1 cellular context compared by ENCODE assay signal in genomic region chr16:85181739-85182129, GRCh38.
A peak's percentile ranks its signal among the peaks of the same experiment; 100 is the strongest.
TF ChIP-seq lines count a peak whose summit lies in the region.

No MANE protein-coding gene starts in this region.

TF ChIP-seq in HepG2, 621 proteins besides CTCF, POLR2A, EP300 and RAD21 (continued from another document and continues in another):
- TF ChIP-seq, protein P1, sequence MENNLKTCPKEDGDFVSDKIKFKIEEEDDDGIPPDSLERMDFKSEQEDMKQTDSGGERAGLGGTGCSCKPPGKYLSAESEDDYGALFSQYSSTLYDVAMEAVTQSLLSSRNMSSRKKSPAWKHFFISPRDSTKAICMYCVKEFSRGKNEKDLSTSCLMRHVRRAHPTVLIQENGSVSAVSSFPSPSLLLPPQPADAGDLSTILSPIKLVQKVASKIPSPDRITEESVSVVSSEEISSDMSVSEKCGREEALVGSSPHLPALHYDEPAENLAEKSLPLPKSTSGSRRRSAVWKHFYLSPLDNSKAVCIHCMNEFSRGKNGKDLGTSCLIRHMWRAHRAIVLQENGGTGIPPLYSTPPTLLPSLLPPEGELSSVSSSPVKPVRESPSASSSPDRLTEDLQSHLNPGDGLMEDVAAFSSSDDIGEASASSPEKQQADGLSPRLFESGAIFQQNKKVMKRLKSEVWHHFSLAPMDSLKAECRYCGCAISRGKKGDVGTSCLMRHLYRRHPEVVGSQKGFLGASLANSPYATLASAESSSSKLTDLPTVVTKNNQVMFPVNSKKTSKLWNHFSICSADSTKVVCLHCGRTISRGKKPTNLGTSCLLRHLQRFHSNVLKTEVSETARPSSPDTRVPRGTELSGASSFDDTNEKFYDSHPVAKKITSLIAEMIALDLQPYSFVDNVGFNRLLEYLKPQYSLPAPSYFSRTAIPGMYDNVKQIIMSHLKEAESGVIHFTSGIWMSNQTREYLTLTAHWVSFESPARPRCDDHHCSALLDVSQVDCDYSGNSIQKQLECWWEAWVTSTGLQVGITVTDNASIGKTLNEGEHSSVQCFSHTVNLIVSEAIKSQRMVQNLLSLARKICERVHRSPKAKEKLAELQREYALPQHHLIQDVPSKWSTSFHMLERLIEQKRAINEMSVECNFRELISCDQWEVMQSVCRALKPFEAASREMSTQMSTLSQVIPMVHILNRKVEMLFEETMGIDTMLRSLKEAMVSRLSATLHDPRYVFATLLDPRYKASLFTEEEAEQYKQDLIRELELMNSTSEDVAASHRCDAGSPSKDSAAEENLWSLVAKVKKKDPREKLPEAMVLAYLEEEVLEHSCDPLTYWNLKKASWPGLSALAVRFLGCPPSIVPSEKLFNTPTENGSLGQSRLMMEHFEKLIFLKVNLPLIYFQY (CRISPR knock-in tag; IDR thresholded peaks at IDR 0.05; ENCODE audit: borderline replicate concordance) = no peak
- TF ChIP-seq REL (CRISPR knock-in tag; conservative IDR thresholded peaks at IDR 0.05) (no peak), ZNF546 (CRISPR knock-in tag; conservative IDR thresholded peaks at IDR 0.05) (0 out of 2 replicates have a peak, but pooled peaks have one; percentile 17), IKZF5 (CRISPR knock-in tag; IDR thresholded peaks at IDR 0.05) (peak; percentile 54; the same call in 1 of the 2 replicates), ZZZ3 (CRISPR knock-in tag; IDR thresholded peaks at IDR 0.05; ENCODE audit: borderline replicate concordance) (no peak), HNF4A (CRISPR knock-in tag; IDR thresholded peaks at IDR 0.05) (peak; percentile 95), TMF1 (CRISPR knock-in tag; IDR thresholded peaks at IDR 0.05; ENCODE audit: low read depth) (no peak), ZNF230 (CRISPR knock-in tag; IDR thresholded peaks at IDR 0.05) (no peak), ZNF589 (CRISPR knock-in tag; conservative IDR thresholded peaks at IDR 0.05) (no peak), RELA (CRISPR knock-in tag; IDR thresholded peaks at IDR 0.05) (no peak), SKI (IDR thresholded peaks at IDR 0.05; ENCODE audit: partially characterized antibody) (no peak), KLF9 (CRISPR knock-in tag; IDR thresholded peaks at IDR 0.05; ENCODE audit: low read depth) (no peak), SP5 (CRISPR knock-in tag; IDR thresholded peaks at IDR 0.05; ENCODE audit: borderline replicate concordance, low read depth) (no peak), SAP130 (CRISPR knock-in tag; IDR thresholded peaks at IDR 0.05; ENCODE audit: low read depth) (peak; percentile 68), IKZF4 (CRISPR knock-in tag; IDR thresholded peaks at IDR 0.05; ENCODE audit: borderline replicate concordance, low read depth, not compliant biosample characterization) (no peak), TARDBP (CRISPR knock-in tag; IDR thresholded peaks at IDR 0.05) (0 out of 2 replicates have a peak, but pooled peaks have one; percentile 9), ZIK1 (CRISPR knock-in tag; IDR thresholded peaks at IDR 0.05; ENCODE audit: borderline replicate concordance, low read depth) (no peak), PHB2 (IDR thresholded peaks at IDR 0.05; ENCODE audit: partially characterized antibody) (no peak), ZMYM3 (CRISPR knock-in tag; IDR thresholded peaks at IDR 0.05) (peak; percentile 75), GABPB1 (CRISPR knock-in tag; IDR thresholded peaks at IDR 0.05) (peak; percentile 40; the same call in 1 of the 2 replicates), ZBTB38 (CRISPR knock-in tag; IDR thresholded peaks at IDR 0.05) (peak; percentile 59), TOE1 (CRISPR knock-in tag; IDR thresholded peaks at IDR 0.05) (no peak), MTF2 (CRISPR knock-in tag; IDR thresholded peaks at IDR 0.05; ENCODE audit: borderline replicate concordance) (no peak), MEIS2 (CRISPR knock-in tag; IDR thresholded peaks at IDR 0.05) (peak; percentile 22; the same call in 1 of the 2 replicates), MYC (CRISPR knock-in tag; IDR thresholded peaks at IDR 0.05; ENCODE audit: borderline replicate concordance) (peak; percentile 62), NRL (CRISPR knock-in tag; IDR thresholded peaks at IDR 0.05; ENCODE audit: borderline replicate concordance) (peak; percentile 46; the same call in 1 of the 2 replicates), NONO (IDR thresholded peaks at IDR 0.05) (no peak), NONO (CRISPR knock-in tag; conservative IDR thresholded peaks at IDR 0.05) (no peak), ZNF563 (CRISPR knock-in tag; IDR thresholded peaks at IDR 0.05) (peak; percentile 99), ZNF598 (CRISPR knock-in tag; IDR thresholded peaks at IDR 0.05; ENCODE audit: borderline replicate concordance) (no peak), RBFOX2 (IDR thresholded peaks at IDR 0.05; ENCODE audit: low read depth, low read length) (no peak), HOXA7 (CRISPR knock-in tag; IDR thresholded peaks at IDR 0.05) (no peak), SMAD9 (CRISPR knock-in tag; IDR thresholded peaks at IDR 0.05) (no peak), ZBTB10 (CRISPR knock-in tag; IDR thresholded peaks at IDR 0.05; ENCODE audit: borderline replicate concordance) (peak; percentile 81; the same call in 1 of the 2 replicates), ZSCAN25 (CRISPR knock-in tag; IDR thresholded peaks at IDR 0.05) (0 out of 2 replicates have a peak, but pooled peaks have one; percentile 33), ZFP36 (IDR thresholded peaks at IDR 0.05; ENCODE audit: borderline replicate concordance, low read depth, low read length, partially characterized antibody) (no peak), ZNF34 (CRISPR knock-in tag; IDR thresholded peaks at IDR 0.05; ENCODE audit: borderline replicate concordance) (no peak), SMARCC2 (IDR thresholded peaks at IDR 0.05) (no peak)
- TF ChIP-seq, protein P2, sequence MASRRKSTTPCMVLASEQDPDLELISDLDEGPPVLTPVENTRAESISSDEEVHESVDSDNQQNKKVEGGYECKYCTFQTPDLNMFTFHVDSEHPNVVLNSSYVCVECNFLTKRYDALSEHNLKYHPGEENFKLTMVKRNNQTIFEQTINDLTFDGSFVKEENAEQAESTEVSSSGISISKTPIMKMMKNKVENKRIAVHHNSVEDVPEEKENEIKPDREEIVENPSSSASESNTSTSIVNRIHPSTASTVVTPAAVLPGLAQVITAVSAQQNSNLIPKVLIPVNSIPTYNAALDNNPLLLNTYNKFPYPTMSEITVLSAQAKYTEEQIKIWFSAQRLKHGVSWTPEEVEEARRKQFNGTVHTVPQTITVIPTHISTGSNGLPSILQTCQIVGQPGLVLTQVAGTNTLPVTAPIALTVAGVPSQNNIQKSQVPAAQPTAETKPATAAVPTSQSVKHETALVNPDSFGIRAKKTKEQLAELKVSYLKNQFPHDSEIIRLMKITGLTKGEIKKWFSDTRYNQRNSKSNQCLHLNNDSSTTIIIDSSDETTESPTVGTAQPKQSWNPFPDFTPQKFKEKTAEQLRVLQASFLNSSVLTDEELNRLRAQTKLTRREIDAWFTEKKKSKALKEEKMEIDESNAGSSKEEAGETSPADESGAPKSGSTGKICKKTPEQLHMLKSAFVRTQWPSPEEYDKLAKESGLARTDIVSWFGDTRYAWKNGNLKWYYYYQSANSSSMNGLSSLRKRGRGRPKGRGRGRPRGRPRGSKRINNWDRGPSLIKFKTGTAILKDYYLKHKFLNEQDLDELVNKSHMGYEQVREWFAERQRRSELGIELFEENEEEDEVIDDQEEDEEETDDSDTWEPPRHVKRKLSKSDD (CRISPR knock-in tag; IDR thresholded peaks at IDR 0.05; ENCODE audit: low read depth) = peak; percentile 90; the same call in 1 of the 2 replicates
- TF ChIP-seq, protein P3, sequence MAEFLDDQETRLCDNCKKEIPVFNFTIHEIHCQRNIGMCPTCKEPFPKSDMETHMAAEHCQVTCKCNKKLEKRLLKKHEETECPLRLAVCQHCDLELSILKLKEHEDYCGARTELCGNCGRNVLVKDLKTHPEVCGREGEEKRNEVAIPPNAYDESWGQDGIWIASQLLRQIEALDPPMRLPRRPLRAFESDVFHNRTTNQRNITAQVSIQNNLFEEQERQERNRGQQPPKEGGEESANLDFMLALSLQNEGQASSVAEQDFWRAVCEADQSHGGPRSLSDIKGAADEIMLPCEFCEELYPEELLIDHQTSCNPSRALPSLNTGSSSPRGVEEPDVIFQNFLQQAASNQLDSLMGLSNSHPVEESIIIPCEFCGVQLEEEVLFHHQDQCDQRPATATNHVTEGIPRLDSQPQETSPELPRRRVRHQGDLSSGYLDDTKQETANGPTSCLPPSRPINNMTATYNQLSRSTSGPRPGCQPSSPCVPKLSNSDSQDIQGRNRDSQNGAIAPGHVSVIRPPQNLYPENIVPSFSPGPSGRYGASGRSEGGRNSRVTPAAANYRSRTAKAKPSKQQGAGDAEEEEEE (CRISPR knock-in tag; IDR thresholded peaks at IDR 0.05; ENCODE audit: borderline replicate concordance) = no peak
- TF ChIP-seq, protein P4, sequence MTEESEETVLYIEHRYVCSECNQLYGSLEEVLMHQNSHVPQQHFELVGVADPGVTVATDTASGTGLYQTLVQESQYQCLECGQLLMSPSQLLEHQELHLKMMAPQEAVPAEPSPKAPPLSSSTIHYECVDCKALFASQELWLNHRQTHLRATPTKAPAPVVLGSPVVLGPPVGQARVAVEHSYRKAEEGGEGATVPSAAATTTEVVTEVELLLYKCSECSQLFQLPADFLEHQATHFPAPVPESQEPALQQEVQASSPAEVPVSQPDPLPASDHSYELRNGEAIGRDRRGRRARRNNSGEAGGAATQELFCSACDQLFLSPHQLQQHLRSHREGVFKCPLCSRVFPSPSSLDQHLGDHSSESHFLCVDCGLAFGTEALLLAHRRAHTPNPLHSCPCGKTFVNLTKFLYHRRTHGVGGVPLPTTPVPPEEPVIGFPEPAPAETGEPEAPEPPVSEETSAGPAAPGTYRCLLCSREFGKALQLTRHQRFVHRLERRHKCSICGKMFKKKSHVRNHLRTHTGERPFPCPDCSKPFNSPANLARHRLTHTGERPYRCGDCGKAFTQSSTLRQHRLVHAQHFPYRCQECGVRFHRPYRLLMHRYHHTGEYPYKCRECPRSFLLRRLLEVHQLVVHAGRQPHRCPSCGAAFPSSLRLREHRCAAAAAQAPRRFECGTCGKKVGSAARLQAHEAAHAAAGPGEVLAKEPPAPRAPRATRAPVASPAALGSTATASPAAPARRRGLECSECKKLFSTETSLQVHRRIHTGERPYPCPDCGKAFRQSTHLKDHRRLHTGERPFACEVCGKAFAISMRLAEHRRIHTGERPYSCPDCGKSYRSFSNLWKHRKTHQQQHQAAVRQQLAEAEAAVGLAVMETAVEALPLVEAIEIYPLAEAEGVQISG (CRISPR knock-in tag; IDR thresholded peaks at IDR 0.05) = peak; percentile 60
- TF ChIP-seq, protein P5, sequence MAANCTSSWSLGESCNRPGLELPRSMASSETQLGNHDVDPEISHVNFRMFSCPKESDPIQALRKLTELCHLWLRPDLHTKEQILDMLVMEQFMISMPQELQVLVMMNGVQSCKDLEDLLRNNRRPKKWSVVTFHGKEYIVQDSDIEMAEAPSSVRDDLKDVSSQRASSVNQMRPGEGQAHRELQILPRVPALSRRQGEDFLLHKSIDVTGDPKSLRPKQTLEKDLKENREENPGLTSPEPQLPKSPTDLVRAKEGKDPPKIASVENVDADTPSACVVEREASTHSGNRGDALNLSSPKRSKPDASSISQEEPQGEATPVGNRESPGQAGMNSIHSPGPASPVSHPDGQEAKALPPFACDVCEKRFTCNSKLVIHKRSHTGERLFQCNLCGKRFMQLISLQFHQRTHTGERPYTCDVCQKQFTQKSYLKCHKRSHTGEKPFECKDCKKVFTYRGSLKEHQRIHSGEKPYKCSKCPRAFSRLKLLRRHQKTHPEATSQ (CRISPR knock-in tag; IDR thresholded peaks at IDR 0.05; ENCODE audit: borderline replicate concordance) = no peak
- TF ChIP-seq, protein P6, sequence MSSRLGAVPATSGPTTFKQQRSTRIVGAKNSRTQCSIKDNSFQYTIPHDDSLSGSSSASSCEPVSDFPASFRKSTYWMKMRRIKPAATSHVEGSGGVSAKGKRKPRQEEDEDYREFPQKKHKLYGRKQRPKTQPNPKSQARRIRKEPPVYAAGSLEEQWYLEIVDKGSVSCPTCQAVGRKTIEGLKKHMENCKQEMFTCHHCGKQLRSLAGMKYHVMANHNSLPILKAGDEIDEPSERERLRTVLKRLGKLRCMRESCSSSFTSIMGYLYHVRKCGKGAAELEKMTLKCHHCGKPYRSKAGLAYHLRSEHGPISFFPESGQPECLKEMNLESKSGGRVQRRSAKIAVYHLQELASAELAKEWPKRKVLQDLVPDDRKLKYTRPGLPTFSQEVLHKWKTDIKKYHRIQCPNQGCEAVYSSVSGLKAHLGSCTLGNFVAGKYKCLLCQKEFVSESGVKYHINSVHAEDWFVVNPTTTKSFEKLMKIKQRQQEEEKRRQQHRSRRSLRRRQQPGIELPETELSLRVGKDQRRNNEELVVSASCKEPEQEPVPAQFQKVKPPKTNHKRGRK (CRISPR knock-in tag; IDR thresholded peaks at IDR 0.05) = no peak
- TF ChIP-seq, protein P7, sequence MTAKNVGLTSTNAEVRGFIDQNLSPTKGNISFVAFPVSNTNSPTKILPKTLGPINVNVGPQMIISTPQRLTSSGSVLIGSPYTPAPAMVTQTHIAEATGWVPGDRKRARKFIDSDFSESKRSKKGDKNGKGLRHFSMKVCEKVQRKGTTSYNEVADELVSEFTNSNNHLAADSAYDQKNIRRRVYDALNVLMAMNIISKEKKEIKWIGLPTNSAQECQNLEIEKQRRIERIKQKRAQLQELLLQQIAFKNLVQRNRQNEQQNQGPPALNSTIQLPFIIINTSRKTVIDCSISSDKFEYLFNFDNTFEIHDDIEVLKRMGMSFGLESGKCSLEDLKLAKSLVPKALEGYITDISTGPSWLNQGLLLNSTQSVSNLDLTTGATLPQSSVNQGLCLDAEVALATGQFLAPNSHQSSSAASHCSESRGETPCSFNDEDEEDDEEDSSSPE (CRISPR knock-in tag; IDR thresholded peaks at IDR 0.05) = peak; percentile 53; the same call in 1 of the 2 replicates
